Comparison of ENCODE assay signal across 8 cellular contexts in genomic region chr5:179732412-179732917, GRCh38. TPM values are rescaled to one million over a fixed set of nuclear protein-coding genes. Genes with fewer than 3 reads are reported as not detected.
DNase-seq lines count a peak whose midpoint lies in the region; ATAC-seq and TF ChIP-seq lines count a peak whose summit lies in the region.

A gene with protein sequence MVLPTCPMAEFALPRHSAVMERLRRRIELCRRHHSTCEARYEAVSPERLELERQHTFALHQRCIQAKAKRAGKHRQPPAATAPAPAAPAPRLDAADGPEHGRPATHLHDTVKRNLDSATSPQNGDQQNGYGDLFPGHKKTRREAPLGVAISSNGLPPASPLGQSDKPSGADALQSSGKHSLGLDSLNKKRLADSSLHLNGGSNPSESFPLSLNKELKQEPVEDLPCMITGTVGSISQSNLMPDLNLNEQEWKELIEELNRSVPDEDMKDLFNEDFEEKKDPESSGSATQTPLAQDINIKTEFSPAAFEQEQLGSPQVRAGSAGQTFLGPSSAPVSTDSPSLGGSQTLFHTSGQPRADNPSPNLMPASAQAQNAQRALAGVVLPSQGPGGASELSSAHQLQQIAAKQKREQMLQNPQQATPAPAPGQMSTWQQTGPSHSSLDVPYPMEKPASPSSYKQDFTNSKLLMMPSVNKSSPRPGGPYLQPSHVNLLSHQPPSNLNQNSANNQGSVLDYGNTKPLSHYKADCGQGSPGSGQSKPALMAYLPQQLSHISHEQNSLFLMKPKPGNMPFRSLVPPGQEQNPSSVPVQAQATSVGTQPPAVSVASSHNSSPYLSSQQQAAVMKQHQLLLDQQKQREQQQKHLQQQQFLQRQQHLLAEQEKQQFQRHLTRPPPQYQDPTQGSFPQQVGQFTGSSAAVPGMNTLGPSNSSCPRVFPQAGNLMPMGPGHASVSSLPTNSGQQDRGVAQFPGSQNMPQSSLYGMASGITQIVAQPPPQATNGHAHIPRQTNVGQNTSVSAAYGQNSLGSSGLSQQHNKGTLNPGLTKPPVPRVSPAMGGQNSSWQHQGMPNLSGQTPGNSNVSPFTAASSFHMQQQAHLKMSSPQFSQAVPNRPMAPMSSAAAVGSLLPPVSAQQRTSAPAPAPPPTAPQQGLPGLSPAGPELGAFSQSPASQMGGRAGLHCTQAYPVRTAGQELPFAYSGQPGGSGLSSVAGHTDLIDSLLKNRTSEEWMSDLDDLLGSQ (plus strand): TSS chr5:179732822. CDS start chr5:179733113, 291 bp downstream.

- peaks cover 19% of the 10 kb centered on the region; the same call in 1 of the 2 replicates for H3K4me1 ChIP-seq in PC-3 (ENCODE audit: insufficient read depth, low read length)
- peaks cover 27% of the 10 kb centered on the region for H3K4me1 ChIP-seq in mucosa of descending colon (ENCODE audit: low read depth)

- no peaks in the 10 kb centered on the region for H3K9me3 ChIP-seq in PC-3 (ENCODE audit: low read length)
- H3K9me3 ChIP-seq in mucosa of descending colon, result no peaks in the 10 kb centered on the region

- POLR2A ChIA-PET in PC-3 (lab: Charles Lee; ENCODE audit: unreplicated experiment), result interaction anchor here (0.7 kb wide), 2 partner anchors 26 to 88 kb away, joined by 3 to 4 read pairs; partner anchors contain the start of gene SQSTM1

- peak within 1 kb of the TSS; percentile 85 for H3K4me3 ChIP-seq in PC-3 (ENCODE audit: low read length)
- peak within 1 kb of the TSS; percentile 69 for H3K4me3 ChIP-seq in epithelial cell of esophagus (ENCODE audit: low read length)
- peak within 1 kb of the TSS; percentile 87 for H3K4me3 ChIP-seq in mucosa of descending colon

- DNase-seq in DMS114 treated with DMSO at 0.1 percent for 48 hours (lab: John Stamatoyannopoulos, UW; ENCODE audit: unreplicated experiment) (peak; percentile 99), PC-3 (peak; percentile 99), activated T-cell treated with anti-CD3 and anti-CD28 coated beads for 48 hours (ENCODE audit: low read depth) (peak; percentile 99), epithelial cell of esophagus (ENCODE audit: low read depth) (peak; percentile 100), mucosa of descending colon (peak; percentile 100)
- DNase-seq in stimulated activated CD8-positive, alpha-beta memory T cell treated with anti-CD3 and anti-CD28 coated beads, Interleukin-4, amount 100 ng/mL, for 24 hours (ENCODE audit: low read depth), result peak; percentile 99

- H3K9ac ChIP-seq in PC-3 (ENCODE audit: low read length), result peak within 1 kb of the TSS; percentile 85

- H3K79me2 ChIP-seq in PC-3 (ENCODE audit: low read length), result peaks cover 43% of the 10 kb centered on the region

- no peaks in the 10 kb centered on the region for H3K27me3 ChIP-seq in PC-3 (ENCODE audit: low read length)

- H3K36me3 ChIP-seq in PC-3 (ENCODE audit: low read depth, low read length) (peaks cover 31% of the 10 kb centered on the region), mucosa of descending colon (ENCODE audit: low read depth) (peaks cover 8% of the 10 kb centered on the region)

- peaks cover 8% of the 10 kb centered on the region for H3F3A ChIP-seq in PC-3 (ENCODE audit: low read length, unreplicated experiment)

- H3K27ac ChIP-seq in PC-3 (ENCODE audit: low read length), result peak within 1 kb of the TSS; percentile 60

- H3K4me2 ChIP-seq in PC-3 (ENCODE audit: low read length), result peak within 1 kb of the TSS; percentile 93

- CTCF ChIA-PET in PC-3 (lab: Charles Lee), result no interaction called here

- intact Hi-C loops in PC-3 (cut with micrococcal nuclease), result loop anchor here (1.0 to 2.0 kb wide), 3 partner anchors 30 to 75 kb away; partner anchors contain the start of gene CANX
- intact Hi-C loops in mucosa of descending colon (cut with DNase I, micrococcal nuclease), result no loop called here

- H2AFZ ChIP-seq in PC-3 (ENCODE audit: low read length), result peak within 1 kb of the TSS; percentile 84

- ATAC-seq in GM21576 (IDR thresholded peaks at IDR 0.05; ENCODE audit: unreplicated experiment), result peak; percentile 93
- peak; percentile 90 for ATAC-seq in PC-3
- peak; percentile 97 for ATAC-seq in mucosa of descending colon

- peaks cover 17% of the 10 kb centered on the region; the same call in 1 of the 2 replicates for H4K20me1 ChIP-seq in PC-3 (ENCODE audit: low read length)

- BruUV-seq in PC-3 (replicated peaks; lab: Mats Ljungman, UMichigan), result no TSS peak

- TF ChIP-seq RAD21 in Ishikawa (IDR thresholded peaks at IDR 0.05; ENCODE audit: low read depth), result no peak

- no peaks in the 10 kb centered on the region for H3K9me2 ChIP-seq in PC-3 (replicated peaks; ENCODE audit: low read length)

- no peak for TF ChIP-seq CTCF in PC-3 (conservative IDR thresholded peaks at IDR 0.05; ENCODE audit: low read depth, low read length)
- TF ChIP-seq CTCF in epithelial cell of esophagus (IDR thresholded peaks at IDR 0.05; ENCODE audit: insufficient read depth, low read depth, low read length, missing control alignments), result no peak
- no peak for TF ChIP-seq CTCF in mucosa of descending colon (IDR thresholded peaks at IDR 0.05)

- no peak for TF ChIP-seq EP300 in Ishikawa (IDR thresholded peaks at IDR 0.05; ENCODE audit: borderline replicate concordance)

TF ChIP-seq in Ishikawa, 13 proteins besides CTCF, POLR2A, EP300 and RAD21:
- TF ChIP-seq, protein P1, sequence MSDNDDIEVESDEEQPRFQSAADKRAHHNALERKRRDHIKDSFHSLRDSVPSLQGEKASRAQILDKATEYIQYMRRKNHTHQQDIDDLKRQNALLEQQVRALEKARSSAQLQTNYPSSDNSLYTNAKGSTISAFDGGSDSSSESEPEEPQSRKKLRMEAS (IDR thresholded peaks at IDR 0.05), result peak; percentile 33; the same call in 1 of the 2 replicates
- TF ChIP-seq EGR1 (IDR thresholded peaks at IDR 0.05) (no peak; the same call in 1 of the 2 replicates), TAF1 (IDR thresholded peaks at IDR 0.05; ENCODE audit: low read depth) (peak; percentile 98), YY1 (IDR thresholded peaks at IDR 0.05; ENCODE audit: low read depth) (peak; percentile 94), TEAD4 (IDR thresholded peaks at IDR 0.05) (0 out of 2 replicates have a peak, but pooled peaks have one; percentile 36), NFIC (IDR thresholded peaks at IDR 0.05) (no peak), FOXM1 (IDR thresholded peaks at IDR 0.05; ENCODE audit: borderline replicate concordance, low read depth) (peak; percentile 47; the same call in 1 of the 2 replicates), CREB1 (IDR thresholded peaks at IDR 0.05; ENCODE audit: low read depth) (peak; percentile 79), TCF12 (IDR thresholded peaks at IDR 0.05; ENCODE audit: low read depth) (0 out of 2 replicates have a peak, but pooled peaks have one; percentile 5)

RNA-seq across cellular contexts. Expression of the gene that starts here (rescaled TPM):
- total RNA-seq in PC-3 (2014; rRNA removed) (10.6 and 17.9 TPM in 2 replicates), mucosa of descending colon (10 to 100 TPM; 26.0 to 34.0 (median 28.6) TPM)

Comparison
In these comparisons a context has a peak if more than half of its experiments do, and no peak if none do; other contexts are left out.
1. Peak in every context shown above with its lines: DNase-seq, ATAC-seq, H3K4me3 ChIP-seq and H3K27ac ChIP-seq.